Comparison of ENCODE assay signal across 18 cellular contexts in genomic region chr4:150323551-150324325, GRCh38.
DNase-seq lines count a peak whose midpoint lies in the region; ATAC-seq and TF ChIP-seq lines count a peak whose summit lies in the region.
"Had no signal": no experiment of that assay in that cellular context is flagged by ENCODE, and none has a peak within 500 bp of the region (broad histone marks: within the 10 kb centered on the region; RNA-seq: fewer than 3 reads in every experiment).

No MANE protein-coding gene starts in this region.

- no peaks in the 10 kb centered on the region for H3F3A ChIP-seq in OCI-LY1 (ENCODE audit: insufficient read depth, low read length)

- TF ChIP-seq CTCF in OCI-LY1 (IDR thresholded peaks at IDR 0.05; ENCODE audit: low read length), result no peak
- no peak for TF ChIP-seq CTCF in OCI-LY7 (conservative IDR thresholded peaks at IDR 0.05; ENCODE audit: low read length)

- no peak overlapping the region for H3K14ac ChIP-seq in mesenchymal stem cell (ENCODE audit: low read length in 2 of 2)

- H2BK5ac ChIP-seq in mesenchymal stem cell (ENCODE audit: low read depth, low read length, poor library complexity, severe bottlenecking), result no peak overlapping the region

- WGBS in mesenchymal stem cell, result 77% methylated on average over 6 of the region's 6 CpGs

- POLR2A ChIA-PET in OCI-LY7 (lab: Charles Lee), result interaction anchor here (0.6 to 1.7 kb wide), 4 partner anchors 45 to 569 kb away, joined by 3 to 5 read pairs (median 4); no protein-coding TSS in a partner anchor

- no peak overlapping the region for H2BK15ac ChIP-seq in mesenchymal stem cell (ENCODE audit: low read depth, poor library complexity, severe bottlenecking)

- H3K4me3 ChIP-seq in OCI-LY1 (ENCODE audit: low read depth, low read length, poor library complexity, severe bottlenecking) (peak overlapping the region; percentile 21), mesenchymal stem cell (ENCODE audit: insufficient read depth in 1 of 2, low read depth in 1 of 2, low read length in 2 of 2) (no peak overlapping the region), MG63 (no peak overlapping the region), OCI-LY7 (ENCODE audit: low read depth, low read length, poor library complexity, severe bottlenecking) (no peak overlapping the region)
- H3K4me3 ChIP-seq: tibial nerve had no signal

- no TSS peak for BruUV-seq in OCI-LY7 (replicated peaks; lab: Mats Ljungman, UMichigan)

- H2BK12ac ChIP-seq in mesenchymal stem cell (ENCODE audit: low read length in 2 of 2), result no peak overlapping the region

- H3K9me3 ChIP-seq in OCI-LY1 (ENCODE audit: low read length), result no peaks in the 10 kb centered on the region
- H3K9me3 ChIP-seq in mesenchymal stem cell (ENCODE audit: control insufficient read depth, low read length), result no peaks in the 10 kb centered on the region
- H3K9me3 ChIP-seq in MG63, result no peaks in the 10 kb centered on the region
- no peaks in the 10 kb centered on the region for H3K9me3 ChIP-seq in OCI-LY7 (ENCODE audit: low read length)
- H3K9me3 ChIP-seq: tibial nerve had no signal

- H3K27ac ChIP-seq in OCI-LY1 (ENCODE audit: low read depth, low read length, poor library complexity, severe bottlenecking) (peak overlapping the region; percentile 40), mesenchymal stem cell (ENCODE audit: low read length, poor library complexity, severe bottlenecking) (no peak overlapping the region), OCI-LY7 (ENCODE audit: low read depth, low read length, poor library complexity, severe bottlenecking) (no peak overlapping the region)
- H3K27ac ChIP-seq: tibial nerve had no signal

- H3K79me1 ChIP-seq in mesenchymal stem cell (replicated peaks; ENCODE audit: low read length, poor library complexity, severe bottlenecking), result peaks cover 5% of the 10 kb centered on the region

- H3K23ac ChIP-seq in mesenchymal stem cell (ENCODE audit: low read length in 2 of 2), result peak overlapping the region in 1 of 2 experiments; percentile 59

- CTCF ChIA-PET in OCI-LY7 (lab: Charles Lee; ENCODE audit: unreplicated experiment), result no interaction called here

- peak overlapping the region in 1 of 2 experiments; percentile 52 for H3K4ac ChIP-seq in mesenchymal stem cell (ENCODE audit: low read depth in 1 of 2, low read length in 2 of 2)

- no peak overlapping the region for H2AK5ac ChIP-seq in mesenchymal stem cell (ENCODE audit: low read length, severe bottlenecking)

- peaks cover 62% of the 10 kb centered on the region for H3K4me1 ChIP-seq in OCI-LY1 (ENCODE audit: insufficient read depth, low read length, severe bottlenecking)
- H3K4me1 ChIP-seq in mesenchymal stem cell (ENCODE audit: control insufficient read depth, insufficient read depth, low read depth, low read length), result peaks cover 2% of the 10 kb centered on the region
- H3K4me1 ChIP-seq in OCI-LY7 (ENCODE audit: insufficient read depth, low read length, poor library complexity, severe bottlenecking), result no peaks in the 10 kb centered on the region
- H3K4me1 ChIP-seq: tibial nerve had no signal

- DNase-seq in cortex of kidney (lab: John Stamatoyannopoulos, UW), result peak; percentile 2
- DNase-seq in mesenchymal stem cell, result peak; percentile 33
- peak; percentile 28 for DNase-seq in stromal cell of bone marrow (ENCODE audit: low read depth)
- no peak for DNase-seq in MG63
- no peak for DNase-seq in OCI-LY7 (ENCODE audit: low spot score)
- no peak for DNase-seq in Right ventricle myocardium inferior (ENCODE audit: missing footprints)
- DNase-seq: activated CD4-positive, alpha-beta T cell treated with anti-CD3 and anti-CD28 coated beads for 36 hours; DMS79 treated with DMSO at 0.1 percent for 48 hours; foreskin melanocyte; Kasumi-1; kidney glomerular epithelial cell; mammary epithelial cell; naive thymus-derived CD4-positive, alpha-beta T cell; NCI-H1092 treated with DMSO at 0.1 percent for 48 hours; NCI-H2081 treated with DMSO at 0.1 percent for 48 hours; stimulated activated CD4-positive, alpha-beta T cell treated with anti-CD3 and anti-CD28 coated beads, Interleukin-2, amount 100 ng/mL, for 24 hours had no signal

- H3K79me2 ChIP-seq in OCI-LY1 (ENCODE audit: insufficient read depth, low read length) (no peaks in the 10 kb centered on the region), OCI-LY7 (ENCODE audit: insufficient read depth, low read depth, low read length) (no peaks in the 10 kb centered on the region)

- no peaks in the 10 kb centered on the region for H3K27me3 ChIP-seq in OCI-LY1 (ENCODE audit: insufficient read depth, low read length)
- H3K27me3 ChIP-seq in mesenchymal stem cell (ENCODE audit: control insufficient read depth in 1 of 2, insufficient read depth in 1 of 2, low read length in 2 of 2), result no peaks in the 10 kb centered on the region
- H3K27me3 ChIP-seq in MG63, result no peaks in the 10 kb centered on the region
- H3K27me3 ChIP-seq: tibial nerve had no signal

- H3K9me2 ChIP-seq in OCI-LY1 (ENCODE audit: low read depth, low read length) (no peaks in the 10 kb centered on the region), OCI-LY7 (ENCODE audit: insufficient read depth, low read length) (no peaks in the 10 kb centered on the region)

- ATAC-seq in Right ventricle myocardium inferior, result no peak
- ATAC-seq: activated CD4-positive, alpha-beta T cell treated with anti-CD3 and anti-CD28 coated beads for 36 hours; naive thymus-derived CD4-positive, alpha-beta T cell had no signal

- no peaks in the 10 kb centered on the region for H4K20me1 ChIP-seq in OCI-LY1 (ENCODE audit: insufficient read depth, low read length)
- no peaks in the 10 kb centered on the region for H4K20me1 ChIP-seq in OCI-LY7 (ENCODE audit: insufficient read depth, low read length)

- H3K36me3 ChIP-seq in OCI-LY1 (ENCODE audit: insufficient read depth, low read length) (no peaks in the 10 kb centered on the region), mesenchymal stem cell (ENCODE audit: control insufficient read depth in 1 of 2, insufficient read depth in 2 of 2, low read depth in 1 of 2, low read length in 2 of 2) (peaks cover 0 to 6% of the 10 kb centered on the region in 2 experiments), MG63 (no peaks in the 10 kb centered on the region), OCI-LY7 (ENCODE audit: insufficient read depth, low read length) (no peaks in the 10 kb centered on the region)

- H2BK120ac ChIP-seq in mesenchymal stem cell (ENCODE audit: low read depth, low read length), result no peak overlapping the region

- intact Hi-C loops in OCI-LY7 (cut with micrococcal nuclease; ENCODE audit: unreplicated experiment), result no loop called here
- intact Hi-C loops in Right ventricle myocardium inferior (cut with DNase I), result no loop called here

- H4K91ac ChIP-seq in mesenchymal stem cell (ENCODE audit: low read length), result no peak overlapping the region

- peak overlapping the region; percentile 25; the same call in 1 of the 2 replicates for H3K4me2 ChIP-seq in OCI-LY1 (ENCODE audit: low read length)
- no peak overlapping the region for H3K4me2 ChIP-seq in mesenchymal stem cell (ENCODE audit: low read length, poor library complexity, severe bottlenecking)
- no peak overlapping the region for H3K4me2 ChIP-seq in OCI-LY7 (ENCODE audit: low read length)

- H4K8ac ChIP-seq in mesenchymal stem cell (ENCODE audit: low read length), result peak overlapping the region; percentile 23

- H3K9ac ChIP-seq in OCI-LY1 (ENCODE audit: low read length), result no peak overlapping the region; the same call in 1 of the 2 replicates
- no peak overlapping the region for H3K9ac ChIP-seq in mesenchymal stem cell (ENCODE audit: low read length)

- H2AFZ ChIP-seq in OCI-LY1 (ENCODE audit: low read length) (no peak overlapping the region), mesenchymal stem cell (ENCODE audit: low read depth, low read length) (no peak overlapping the region), OCI-LY7 (ENCODE audit: low read length) (no peak overlapping the region)

- H3K18ac ChIP-seq in mesenchymal stem cell (ENCODE audit: low read depth in 1 of 2, low read length in 2 of 2), result no peak overlapping the region

Comparison
In these comparisons a context has a peak if more than half of its experiments do, and no peak if none do; other contexts are left out.
1. DNase-seq: peak in cortex of kidney (single experiment), mesenchymal stem cell (single experiment) and stromal cell of bone marrow (single experiment); none in MG63 (single experiment), OCI-LY7 (single experiment) and Right ventricle myocardium inferior (single experiment).